8 cellular contexts compared by ENCODE assay signal in the genomic region with DNA sequence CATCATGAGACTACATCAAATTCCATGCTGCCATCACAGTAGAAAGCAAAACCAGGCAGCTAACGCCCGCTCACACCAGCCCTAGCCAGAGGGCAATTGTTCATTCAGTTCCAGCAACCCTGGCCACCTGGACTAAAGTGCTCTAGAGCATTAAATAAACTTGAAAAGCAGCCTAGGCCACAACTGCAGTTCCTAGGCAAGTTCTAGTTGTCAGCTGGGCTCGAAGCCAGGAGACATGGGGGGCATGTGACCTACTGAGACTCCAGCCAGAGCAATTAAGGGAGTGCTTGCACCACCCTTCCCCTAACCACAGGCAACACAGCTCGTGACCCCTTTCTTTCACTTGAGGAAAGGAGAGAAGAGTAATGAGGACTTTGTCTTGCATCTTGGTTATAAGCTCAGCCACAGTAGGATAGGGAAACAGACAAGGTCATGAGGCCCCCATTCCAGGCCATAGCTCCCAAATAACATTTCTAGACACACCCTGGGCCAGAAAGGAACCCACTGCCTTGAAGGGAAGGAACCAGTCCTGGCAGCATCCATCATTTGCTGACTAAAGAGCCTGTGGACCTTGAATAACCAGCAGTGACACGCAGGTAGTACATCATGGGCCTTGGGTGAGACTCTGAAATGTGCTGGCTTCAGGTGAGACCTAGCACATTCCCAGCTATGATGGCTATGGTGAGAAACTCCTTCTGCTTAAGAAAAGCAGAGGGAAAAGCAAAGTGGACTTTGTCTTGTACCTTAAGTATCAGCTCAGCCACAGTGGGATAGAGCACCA.
A peak's percentile ranks its signal among the peaks of the same experiment; 100 is the strongest.
DNase-seq lines count a peak whose midpoint lies in the region; ATAC-seq, FAIRE-seq and TF ChIP-seq lines count a peak whose summit lies in the region.

No MANE protein-coding gene starts in this region.

- FAIRE-seq in HTR-8/SVneo (lab: Jason Lieb, UNC): no peak

- peaks cover 46% of the 10 kb centered on the region for H3K36me3 Mint-ChIP-seq in activated T-helper 2 cell treated with anti-CD3 and anti-CD28 coated beads, Interferon-gamma antibody, Interleukin-2, Interleukin-4, amounts not matched to agents 10 μg/mL and 5 μg/mL and 100 μg/mL, durations not matched to agents 14 hours and 24 hours and 36 hours (ENCODE audit: low read depth)

- H3K4me1 Mint-ChIP-seq in activated T-helper 2 cell treated with anti-CD3 and anti-CD28 coated beads, Interferon-gamma antibody, Interleukin-2, Interleukin-4, amounts not matched to agents 10 μg/mL and 5 μg/mL and 100 μg/mL, durations not matched to agents 14 hours and 24 hours and 36 hours (ENCODE audit: low read depth): no peaks in the 10 kb centered on the region

- H3K27me3 Mint-ChIP-seq in activated T-helper 2 cell treated with anti-CD3 and anti-CD28 coated beads, Interferon-gamma antibody, Interleukin-2, Interleukin-4, amounts not matched to agents 10 μg/mL and 5 μg/mL and 100 μg/mL, durations not matched to agents 14 hours and 24 hours and 36 hours (ENCODE audit: low read depth): no peaks in the 10 kb centered on the region

- ATAC-seq in left colon: peak; percentile 72
- ATAC-seq in HG03432 (IDR thresholded peaks at IDR 0.05; ENCODE audit: unreplicated experiment): no peak

- intact Hi-C loops in left colon (cut with DNase I, micrococcal nuclease): no loop called here
- intact Hi-C loops in activated T-helper 2 cell treated with anti-CD3 and anti-CD28 coated beads, Interferon-gamma antibody, Interleukin-2, Interleukin-4, amounts not matched to agents 10 μg/mL and 5 μg/mL and 100 μg/mL, durations not matched to agents 14 hours and 24 hours and 36 hours (cut with micrococcal nuclease): no loop called here

- peaks cover 34% of the 10 kb centered on the region for H3K9me3 Mint-ChIP-seq in activated T-helper 2 cell treated with anti-CD3 and anti-CD28 coated beads, Interferon-gamma antibody, Interleukin-2, Interleukin-4, amounts not matched to agents 10 μg/mL and 5 μg/mL and 100 μg/mL, durations not matched to agents 14 hours and 24 hours and 36 hours

- DNase-seq in AG09319 (ENCODE audit: extremely low read depth, low read depth) (peak; percentile 10), M059J (ENCODE audit: low read depth) (peak; percentile 99), brain pericyte (ENCODE audit: low read depth, low spot score) (peak; percentile 32), left colon (peak; percentile 47 to 59), HTR-8/SVneo (ENCODE audit: insufficient read length, low spot score) (no peak)
- DNase-seq in activated T-cell treated with anti-CD3 and anti-CD28 coated beads, Interleukin-2, amount 50 U/mL, for 48 hours: no peak
- DNase-seq in activated T-helper 2 cell treated with anti-CD3 and anti-CD28 coated beads, Interferon-gamma antibody, Interleukin-2, Interleukin-4, amounts not matched to agents 10 μg/mL and 5 μg/mL and 100 μg/mL, durations not matched to agents 14 hours and 24 hours and 36 hours (ENCODE audit: low spot score): no peak

- H3K27ac Mint-ChIP-seq in activated T-helper 2 cell treated with anti-CD3 and anti-CD28 coated beads, Interferon-gamma antibody, Interleukin-2, Interleukin-4, amounts not matched to agents 10 μg/mL and 5 μg/mL and 100 μg/mL, durations not matched to agents 14 hours and 24 hours and 36 hours: no peak overlapping the region

- TF ChIP-seq CTCF in AG09319 (IDR thresholded peaks at IDR 0.05; ENCODE audit: low read depth, low read length): no peak

- H3K4me3 Mint-ChIP-seq in activated T-helper 2 cell treated with anti-CD3 and anti-CD28 coated beads, Interferon-gamma antibody, Interleukin-2, Interleukin-4, amounts not matched to agents 10 μg/mL and 5 μg/mL and 100 μg/mL, durations not matched to agents 14 hours and 24 hours and 36 hours (ENCODE audit: low read depth): no peak overlapping the region

Comparison
In these comparisons a context has a peak if more than half of its experiments do, and no peak if none do; other contexts are left out.
1. DNase-seq: peak in AG09319 (single experiment), M059J (single experiment), brain pericyte (single experiment) and left colon (2 of 2); none in activated T-cell treated with anti-CD3 and anti-CD28 coated beads, Interleukin-2, amount 50 U/mL, for 48 hours (0 of 2), activated T-helper 2 cell treated with anti-CD3 and anti-CD28 coated beads, Interferon-gamma antibody, Interleukin-2, Interleukin-4, amounts not matched to agents 10 μg/mL and 5 μg/mL and 100 μg/mL, durations not matched to agents 14 hours and 24 hours and 36 hours (single experiment) and HTR-8/SVneo (single experiment).